1 cellular context compared by ENCODE assay signal in genomic region chr11:58392741-58393140, GRCh38.
TF ChIP-seq lines count a peak whose summit lies in the region.

No MANE protein-coding gene starts in this region.

TF ChIP-seq in IMR-90, 13 proteins besides CTCF, POLR2A, EP300 and RAD21:
- TF ChIP-seq MAZ (IDR thresholded peaks at IDR 0.05; ENCODE audit: borderline replicate concordance, low read depth, low read length) = no peak
- no peak for TF ChIP-seq MAFK (IDR thresholded peaks at IDR 0.05; ENCODE audit: low read depth, low read length)
- TF ChIP-seq USF2 (IDR thresholded peaks at IDR 0.05; ENCODE audit: low read depth, low read length) = no peak
- no peak for TF ChIP-seq ELK1 (IDR thresholded peaks at IDR 0.05; ENCODE audit: borderline replicate concordance, low read depth, low read length)
- TF ChIP-seq RFX5 (IDR thresholded peaks at IDR 0.05; ENCODE audit: low read depth, low read length) = no peak
- TF ChIP-seq RCOR1 (IDR thresholded peaks at IDR 0.05; ENCODE audit: insufficient replicate concordance, low read length) = no peak
- no peak for TF ChIP-seq CEBPB (IDR thresholded peaks at IDR 0.05; ENCODE audit: low read depth, low read length)
- no peak for TF ChIP-seq BHLHE40 (IDR thresholded peaks at IDR 0.05; ENCODE audit: low read depth, low read length)
- no peak for TF ChIP-seq MXI1 (IDR thresholded peaks at IDR 0.05; ENCODE audit: borderline replicate concordance, low read depth, low read length)
- no peak for TF ChIP-seq SMC3 (IDR thresholded peaks at IDR 0.05; ENCODE audit: low read depth, low read length)
- TF ChIP-seq NFE2L2 (IDR thresholded peaks at IDR 0.05; ENCODE audit: low read depth, low read length) = no peak
